ENCODE assay signal across 24 cellular contexts in the genomic region with DNA sequence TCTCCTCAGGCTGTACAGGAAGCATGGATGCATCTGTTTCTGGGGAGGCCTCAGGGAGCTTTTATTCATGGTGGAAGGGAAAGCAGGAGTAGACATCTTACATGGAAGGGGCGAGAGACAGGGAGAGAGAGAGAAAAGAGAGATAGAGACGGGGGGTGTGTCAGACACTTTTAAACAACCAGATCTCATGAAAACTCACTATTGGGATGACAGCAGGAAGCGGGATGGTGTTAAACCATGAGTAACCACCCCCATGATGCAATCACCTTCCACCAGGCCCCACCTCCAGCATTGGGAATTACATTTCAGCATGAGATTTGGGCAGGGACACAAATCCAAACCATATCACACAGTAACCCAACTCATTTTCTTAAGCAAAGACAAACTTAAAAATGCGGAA.
"Had no signal": no experiment of that assay in that cellular context is flagged by ENCODE, and none has a peak within 500 bp of the region (broad histone marks: within the 10 kb centered on the region; RNA-seq: fewer than 3 reads in every experiment).

No MANE protein-coding gene starts in this region.

- H3K9me3 Mint-ChIP-seq: activated T-helper 17 cell treated with anti-CD3 and anti-CD28 coated beads, Interleukin-2, amount 50 U/mL, for 72 hours; neural progenitor cell; stimulated activated effector memory CD8-positive, alpha-beta T cell treated with anti-CD3 and anti-CD28 coated beads, Interleukin-12 subunit alpha, Interleukin-12 subunit beta, amount 100 ng/mL, for 72 hours had no signal

- H3K36me3 ChIP-seq: adrenal gland, ascending aorta, brain microvascular endothelial cell, esophagus squamous epithelium, heart left ventricle, lower lobe of right lung, neural progenitor cell, transverse colon had no signal

- H3K27me3 ChIP-seq: adrenal gland, ascending aorta, brain microvascular endothelial cell, esophagus squamous epithelium, heart left ventricle, neural progenitor cell, transverse colon had no signal

- H3K36me3 Mint-ChIP-seq: naive thymus-derived CD4-positive, alpha-beta T cell; neural progenitor cell; stimulated activated effector memory CD8-positive, alpha-beta T cell treated with anti-CD3 and anti-CD28 coated beads, Interleukin-12 subunit alpha, Interleukin-12 subunit beta, amount 100 ng/mL, for 72 hours had no signal

- DNase-seq: activated CD4-positive, alpha-beta T cell treated with anti-CD3 and anti-CD28 coated beads for 1 hour; activated CD4-positive, alpha-beta T cell treated with anti-CD3 and anti-CD28 coated beads, Interleukin-2, amount 50 U/mL, for 1 hour; activated CD8-positive, alpha-beta T cell treated with anti-CD3 and anti-CD28 coated beads, Interleukin-2, amount 10 ng/mL, durations not matched to agents 7 days and 5 days; activated naive CD4-positive, alpha-beta T cell; adrenal gland; brain microvascular endothelial cell; esophagus squamous epithelium; heart left ventricle; kidney; lower lobe of right lung; naive thymus-derived CD4-positive, alpha-beta T cell; posterior cingulate gyrus; small intestine; stimulated activated CD4-positive, alpha-beta T cell treated with anti-CD3 and anti-CD28 coated beads, Interleukin-2, amount 100 ng/mL, for 24 hours; transverse colon had no signal

- H3K4me1 Mint-ChIP-seq: activated T-helper 17 cell treated with anti-CD3 and anti-CD28 coated beads, Interleukin-2, amount 50 U/mL, for 72 hours; neural progenitor cell; stimulated activated effector memory CD8-positive, alpha-beta T cell treated with anti-CD3 and anti-CD28 coated beads, Interleukin-12 subunit alpha, Interleukin-12 subunit beta, amount 100 ng/mL, for 72 hours had no signal

- H3K4me3 Mint-ChIP-seq: activated CD8-positive, alpha-beta T cell treated with anti-CD3 and anti-CD28 coated beads, Interleukin-2, amount 10 ng/mL, durations not matched to agents 7 days and 5 days; activated naive CD8-positive, alpha-beta T cell; activated T-helper 17 cell treated with anti-CD3 and anti-CD28 coated beads, Interleukin-2, amount 50 U/mL, for 72 hours; naive thymus-derived CD4-positive, alpha-beta T cell; neural progenitor cell; stimulated activated effector memory CD8-positive, alpha-beta T cell treated with anti-CD3 and anti-CD28 coated beads, Interleukin-12 subunit alpha, Interleukin-12 subunit beta, amount 100 ng/mL, for 72 hours had no signal

- ATAC-seq: activated CD8-positive, alpha-beta T cell treated with anti-CD3 and anti-CD28 coated beads, Interleukin-2, amount 10 ng/mL, durations not matched to agents 7 days and 5 days; activated T-helper 17 cell treated with anti-CD3 and anti-CD28 coated beads, Interleukin-2, amount 50 U/mL, for 72 hours; heart left ventricle; left lobe of liver; lower lobe of right lung; naive thymus-derived CD4-positive, alpha-beta T cell; sciatic nerve; stimulated activated effector memory CD8-positive, alpha-beta T cell treated with anti-CD3 and anti-CD28 coated beads, Interleukin-12 subunit alpha, Interleukin-12 subunit beta, amount 100 ng/mL, for 72 hours had no signal

- H3K9me3 ChIP-seq: adrenal gland, ascending aorta, esophagus squamous epithelium, heart left ventricle, lower lobe of right lung, transverse colon had no signal

- H3K27ac Mint-ChIP-seq: activated CD8-positive, alpha-beta T cell treated with anti-CD3 and anti-CD28 coated beads, Interleukin-2, amount 10 ng/mL, durations not matched to agents 7 days and 5 days; activated naive CD8-positive, alpha-beta T cell; activated T-helper 17 cell treated with anti-CD3 and anti-CD28 coated beads, Interleukin-2, amount 50 U/mL, for 72 hours; naive thymus-derived CD4-positive, alpha-beta T cell; neural progenitor cell; stimulated activated effector memory CD8-positive, alpha-beta T cell treated with anti-CD3 and anti-CD28 coated beads, Interleukin-12 subunit alpha, Interleukin-12 subunit beta, amount 100 ng/mL, for 72 hours had no signal

- H3K4me1 ChIP-seq: adrenal gland, ascending aorta, esophagus squamous epithelium, heart left ventricle, lower lobe of right lung had no signal

- FAIRE-seq: kidney, small intestine, urothelium cell line had no signal

- H3K4me3 ChIP-seq: adrenal gland, ascending aorta, coronary artery, esophagus squamous epithelium, heart left ventricle, lower lobe of right lung, neural progenitor cell, transverse colon had no signal
